ENCODE assay signal across 15 cellular contexts in genomic region chr1:58905126-58905490, GRCh38.
DNase-seq lines count a peak whose midpoint lies in the region; ATAC-seq, FAIRE-seq and TF ChIP-seq lines count a peak whose summit lies in the region.
"Had no signal": no experiment of that assay in that cellular context is flagged by ENCODE, and none has a peak within 500 bp of the region (broad histone marks: within the 10 kb centered on the region; RNA-seq: fewer than 3 reads in every experiment).

No MANE protein-coding gene starts in this region.

- H3F3A ChIP-seq in SK-N-SH (replicated peaks; ENCODE audit: insufficient read depth) = peaks cover 47% of the 10 kb centered on the region

- POLR2A ChIA-PET in SK-N-SH (lab: Yijun Ruan, JAX) (no interaction called here), Panc1 (lab: Charles Lee) (no interaction called here)

- 97% methylated on average over 3 of the region's 3 CpGs for WGBS in SK-N-SH (ENCODE audit: low lambda C conversion rate)

- H3K9ac ChIP-seq in SK-N-SH (no peak overlapping the region), kidney (ENCODE audit: low read length in 2 of 2) (no peak overlapping the region)

- no peak overlapping the region for H3K4me3 Mint-ChIP-seq in dendritic cell treated with granulocyte-macrophage colony-stimulating factor and Interleukin-4, amounts not matched to agents 40 ng/mL and 50 ng/mL, for 4 days

- TF ChIP-seq CTCF in SK-N-SH (IDR thresholded peaks at IDR 0.05) = no peak
- no peak for TF ChIP-seq CTCF in Panc1 (IDR thresholded peaks at IDR 0.05)
- TF ChIP-seq CTCF in gastrocnemius medialis (IDR thresholded peaks at IDR 0.05 in 4 of 5, conservative IDR thresholded peaks at IDR 0.05 in 1 of 5) = no peak
- no peak for TF ChIP-seq CTCF in kidney (IDR thresholded peaks at IDR 0.05; ENCODE audit: borderline replicate concordance, extremely low read depth, insufficient read depth)

- H3K36me3 ChIP-seq in SK-N-SH (replicated peaks in 1 of 2; ENCODE audit: control insufficient read depth in 1 of 2, insufficient read depth in 2 of 2, low read length in 1 of 2) (no peaks in the 10 kb centered on the region), Panc1 (ENCODE audit: control insufficient read depth, insufficient read depth, low read length) (no peaks in the 10 kb centered on the region), gastrocnemius medialis (no peaks in the 10 kb centered on the region), kidney (ENCODE audit: control insufficient read depth in 1 of 2, insufficient read depth in 2 of 2, low read length in 2 of 2) (no peaks in the 10 kb centered on the region)
- H3K36me3 ChIP-seq: suprapubic skin had no signal

- no peaks in the 10 kb centered on the region for H3K9me3 Mint-ChIP-seq in dendritic cell treated with granulocyte-macrophage colony-stimulating factor and Interleukin-4, amounts not matched to agents 40 ng/mL and 50 ng/mL, for 4 days

- peaks cover 62% of the 10 kb centered on the region for H3K4me1 Mint-ChIP-seq in dendritic cell treated with granulocyte-macrophage colony-stimulating factor and Interleukin-4, amounts not matched to agents 40 ng/mL and 50 ng/mL, for 4 days (ENCODE audit: low read depth)

- in situ Hi-C loops in Panc1 (cut with HindIII; ENCODE audit: low pct_unique_long_range_greater_than_20kb, low sequenced_read_pairs) (no loop called here), gastrocnemius medialis (cut with MboI; ENCODE audit: low sequenced_read_pairs in 4 of 4) (loop anchor here in 3 of 4 donors (10.0 kb wide), 2 partner anchors 120 to 390 kb away; partner anchors contain the start of genes JUN (in 2 of the 3) and FGGY (in 1 of the 3))

- intact Hi-C loops in Panc1 (cut with micrococcal nuclease; ENCODE audit: unreplicated experiment) = no loop called here
- intact Hi-C loops in dendritic cell treated with granulocyte-macrophage colony-stimulating factor and Interleukin-4, amounts not matched to agents 40 ng/mL and 50 ng/mL, for 4 days (cut with micrococcal nuclease) = no loop called here
- intact Hi-C loops in gastrocnemius medialis (cut with DNase I; ENCODE audit: low total_unique reads) = loop anchor here (2.0 kb wide), 1 partner anchor 392 kb away; the partner anchor contains the start of gene FGGY
- intact Hi-C loops in Right ventricle myocardium superior (cut with DNase I) = loop anchor here (10.0 kb wide), 1 partner anchor 390 kb away; the partner anchor contains the start of gene FGGY
- intact Hi-C loops in kidney (cut with DNase I) = no loop called here

- H3K79me2 ChIP-seq in SK-N-SH (ENCODE audit: insufficient read depth) = no peaks in the 10 kb centered on the region

- TF ChIP-seq EP300 in SK-N-SH (IDR thresholded peaks at IDR 0.05; ENCODE audit: borderline replicate concordance in 1 of 2, low read depth in 1 of 2, low read length in 1 of 2) = no peak

- H3K27me3 ChIP-seq in SK-N-SH (ENCODE audit: insufficient read depth) (no peaks in the 10 kb centered on the region), Panc1 (ENCODE audit: control insufficient read depth, insufficient read depth, low read length) (no peaks in the 10 kb centered on the region), gastrocnemius medialis (no peaks in the 10 kb centered on the region)
- H3K27me3 ChIP-seq: suprapubic skin had no signal

- no peak for FAIRE-seq in kidney (lab: Jason Lieb, UNC)
- FAIRE-seq: D721Med, HepG2 had no signal

- DNase-seq in SK-N-SH = no peak
- DNase-seq in Panc1 (ENCODE audit: low read depth, low spot score) = no peak
- no peak for DNase-seq in gastrocnemius medialis
- no peak for DNase-seq in Right ventricle myocardium superior
- DNase-seq in kidney = no peak
- no peak for DNase-seq in glomerular visceral epithelial cell (ENCODE audit: extremely low spot score)
- DNase-seq: activated naive CD4-positive, alpha-beta T cell; cortex of kidney; NCI-H146; NCI-H82 had no signal

- no peak overlapping the region for H3K4me2 ChIP-seq in SK-N-SH

- no peaks in the 10 kb centered on the region for H4K20me1 ChIP-seq in SK-N-SH (ENCODE audit: insufficient read depth)

- H3K4me1 ChIP-seq in SK-N-SH (ENCODE audit: control insufficient read depth in 1 of 2, insufficient read depth in 2 of 2, low read depth in 1 of 2, low read length in 1 of 2) (peaks cover 6 to 29% of the 10 kb centered on the region in 2 experiments; a peak in 3 of 4 replicates), Panc1 (ENCODE audit: control insufficient read depth, insufficient read depth, low read length) (peaks cover 23% of the 10 kb centered on the region), gastrocnemius medialis (peaks cover 43 to 45% of the 10 kb centered on the region in 2 donors), kidney (ENCODE audit: control insufficient read depth in 1 of 2, insufficient read depth in 1 of 2, low read depth in 1 of 2, low read length in 2 of 2) (peaks cover 0 to 9% of the 10 kb centered on the region in 2 donors)

- no TSS peak for BruUV-seq in Panc1 (replicated peaks; lab: Mats Ljungman, UMichigan)

- H3K27ac ChIP-seq in SK-N-SH (ENCODE audit: low read depth in 2 of 2, low read length in 1 of 2) (no peak overlapping the region), Panc1 (ENCODE audit: low read length) (peak overlapping the region; percentile 56), gastrocnemius medialis (peak overlapping the region; percentile 94 to 100 (median 94)), kidney (ENCODE audit: low read depth in 2 of 2, low read length in 2 of 2) (no peak overlapping the region)
- H3K27ac ChIP-seq: suprapubic skin had no signal

- CTCF ChIA-PET in SK-N-SH (lab: Yijun Ruan, JAX) = no interaction called here
- CTCF ChIA-PET in Panc1 (lab: Charles Lee) = no interaction called here

- TF ChIP-seq RAD21 in SK-N-SH (IDR thresholded peaks at IDR 0.05; ENCODE audit: low read length) = no peak

- TF ChIP-seq POLR2A in gastrocnemius medialis (IDR thresholded peaks at IDR 0.05) = no peak

- peak overlapping the region; percentile 95 for H3K27ac Mint-ChIP-seq in dendritic cell treated with granulocyte-macrophage colony-stimulating factor and Interleukin-4, amounts not matched to agents 40 ng/mL and 50 ng/mL, for 4 days

- H3K9me3 ChIP-seq in SK-N-SH (no peaks in the 10 kb centered on the region), Panc1 (ENCODE audit: control insufficient read depth, insufficient read depth, low read depth, low read length) (no peaks in the 10 kb centered on the region), gastrocnemius medialis (no peaks in the 10 kb centered on the region), kidney (ENCODE audit: control insufficient read depth in 1 of 2, low read length in 2 of 2) (no peaks in the 10 kb centered on the region)
- H3K9me3 ChIP-seq: suprapubic skin had no signal

- H3K36me3 Mint-ChIP-seq in dendritic cell treated with granulocyte-macrophage colony-stimulating factor and Interleukin-4, amounts not matched to agents 40 ng/mL and 50 ng/mL, for 4 days (ENCODE audit: low read depth) = no peaks in the 10 kb centered on the region

- peak overlapping the region; percentile 12; the same call in 1 of the 2 replicates for H2AFZ ChIP-seq in SK-N-SH (ENCODE audit: low read depth)

- ATAC-seq in SK-N-SH treated with all-trans-retinoic acid at 6 μM for 48 hours (no peak), Panc1 (no peak), gastrocnemius medialis (no peak), Right ventricle myocardium superior (ENCODE audit: poor library complexity) (no peak)
- ATAC-seq: HepG2 had no signal

- no peaks in the 10 kb centered on the region for H3K9me2 ChIP-seq in SK-N-SH

- no peak overlapping the region for H3K4me3 ChIP-seq in SK-N-SH (ENCODE audit: low read depth in 2 of 2, low read length in 1 of 2)
- no peak overlapping the region for H3K4me3 ChIP-seq in Panc1 (ENCODE audit: low read depth in 2 of 2, low read length in 2 of 2)
- H3K4me3 ChIP-seq in gastrocnemius medialis = no peak overlapping the region
- no peak overlapping the region for H3K4me3 ChIP-seq in kidney (ENCODE audit: low read length in 2 of 2)
- H3K4me3 ChIP-seq: suprapubic skin had no signal

- no peaks in the 10 kb centered on the region for H3K27me3 Mint-ChIP-seq in dendritic cell treated with granulocyte-macrophage colony-stimulating factor and Interleukin-4, amounts not matched to agents 40 ng/mL and 50 ng/mL, for 4 days

TF ChIP-seq in SK-N-SH, 30 proteins besides CTCF, POLR2A, EP300 and RAD21 (continues in another document):
- no peak for TF ChIP-seq PBX3 (IDR thresholded peaks at IDR 0.05)
- TF ChIP-seq GATA2 (CRISPR knock-in tag; IDR thresholded peaks at IDR 0.05) = no peak
- no peak for TF ChIP-seq EZH2phosphoT487 (IDR thresholded peaks at IDR 0.05; ENCODE audit: borderline replicate concordance, low read depth)

TF ChIP-seq in SK-N-SH treated with all-trans-retinoic acid at 6 μM for 48 hours, 23 proteins besides CTCF, POLR2A, EP300 and RAD21 (continues in another document):
- TF ChIP-seq BACH2 (CRISPR knock-in tag; IDR thresholded peaks at IDR 0.05; ENCODE audit: borderline replicate concordance) = no peak
- no peak for TF ChIP-seq TOX (CRISPR knock-in tag; IDR thresholded peaks at IDR 0.05; ENCODE audit: borderline replicate concordance)
- TF ChIP-seq GLIS3 (CRISPR knock-in tag; IDR thresholded peaks at IDR 0.05) = no peak
- no peak for TF ChIP-seq ARNTL (CRISPR knock-in tag; IDR thresholded peaks at IDR 0.05; ENCODE audit: borderline replicate concordance, low read depth)
- no peak for TF ChIP-seq CSDC2 (CRISPR knock-in tag; IDR thresholded peaks at IDR 0.05)
- no peak for TF ChIP-seq PATZ1 (CRISPR knock-in tag; IDR thresholded peaks at IDR 0.05; ENCODE audit: borderline replicate concordance)
- no peak for TF ChIP-seq ZNF565 (CRISPR knock-in tag; conservative IDR thresholded peaks at IDR 0.05; ENCODE audit: low read depth)
- TF ChIP-seq OSR1 (CRISPR knock-in tag; IDR thresholded peaks at IDR 0.05) = no peak
- TF ChIP-seq ZC3H10 (CRISPR knock-in tag; IDR thresholded peaks at IDR 0.05) = no peak
- no peak for TF ChIP-seq ZNF8 (CRISPR knock-in tag; IDR thresholded peaks at IDR 0.05)
- no peak for TF ChIP-seq ZNF70 (CRISPR knock-in tag; IDR thresholded peaks at IDR 0.05)
- TF ChIP-seq ZFP30 (CRISPR knock-in tag; IDR thresholded peaks at IDR 0.05) = no peak

Comparison
In these comparisons a context has a peak if more than half of its experiments do, and no peak if none do; other contexts are left out.
1. H3K27ac ChIP-seq: peak in Panc1 (single experiment) and gastrocnemius medialis (4 of 4); none in SK-N-SH (0 of 2) and kidney (0 of 2).
2. intact Hi-C loops: an anchor here in gastrocnemius medialis (2.0 kb wide) and Right ventricle myocardium superior (10.0 kb wide); none called in Panc1, dendritic cell treated with granulocyte-macrophage colony-stimulating factor and Interleukin-4, amounts not matched to agents 40 ng/mL and 50 ng/mL, for 4 days and kidney.